Comparison of ENCODE assay signal across 25 cellular contexts in genomic region chr5:54366707-54367106, GRCh38. TPM values are rescaled to one million over a fixed set of nuclear protein-coding genes. Genes with fewer than 3 reads are reported as not detected.
A peak's percentile ranks its signal among the peaks of the same experiment; 100 is the strongest.
DNase-seq lines count a peak whose midpoint lies in the region; ATAC-seq, FAIRE-seq and TF ChIP-seq lines count a peak whose summit lies in the region.
"Had no signal": no experiment of that assay in that cellular context is flagged by ENCODE, and none has a peak within 500 bp of the region (broad histone marks: within the 10 kb centered on the region; RNA-seq: fewer than 3 reads in every experiment).

No MANE protein-coding gene starts in this region.

- no peak for FAIRE-seq in K562 (lab: Jason Lieb, UNC)
- FAIRE-seq: A204.1, GM12878, GM12892, GM18507 had no signal

- BruUV-seq in K562 (replicated peaks; lab: Mats Ljungman, UMichigan): no TSS peak

- peaks cover under 1% of the 10 kb centered on the region; the same call in 1 of the 2 replicates for H3K9me3 ChIP-seq in K562 (replicated peaks; ENCODE audit: control insufficient read depth, insufficient read depth, low read depth, low read length)
- H3K9me3 ChIP-seq: BE2C had no signal

- peaks cover 21% of the 10 kb centered on the region; the same call in 2 of the 3 replicates for H3K36me3 ChIP-seq in K562 (ENCODE audit: control insufficient read depth, insufficient read depth, low read length)
- H3K36me3 ChIP-seq: BE2C, BLaER1 had no signal

- no peak overlapping the region for H2AFZ ChIP-seq in K562 (ENCODE audit: low read depth, low read length)

- TF ChIP-seq EP300 in K562 (IDR thresholded peaks at IDR 0.05; ENCODE audit: low read length): no peak

- ATAC-seq in K562 (no peak), left colon (peak; percentile 85)
- ATAC-seq: GM12878 had no signal

- H3K27me3 ChIP-seq in K562 (ENCODE audit: control insufficient read depth in 2 of 2, insufficient read depth in 2 of 2, low read length in 2 of 2): no peaks in the 10 kb centered on the region
- H3K27me3 ChIP-seq: BE2C, BLaER1 had no signal

- no peak for TF ChIP-seq POLR2A in K562 (conservative IDR thresholded peaks at IDR 0.05)

- no peak overlapping the region for H3K4me2 ChIP-seq in K562 (ENCODE audit: insufficient read depth, low read length)
- H3K4me2 ChIP-seq: BLaER1 had no signal

- TF ChIP-seq RAD21 in K562 (CRISPR knock-in tag; conservative IDR thresholded peaks at IDR 0.05 in 1 of 2, IDR thresholded peaks at IDR 0.05 in 1 of 2): no peak

- H3K4me1 ChIP-seq in K562 (replicated peaks in 1 of 2; ENCODE audit: control insufficient read depth in 2 of 2, insufficient read depth in 2 of 2, low read length in 2 of 2): no peaks in the 10 kb centered on the region
- H3K4me1 ChIP-seq: BE2C, BLaER1 had no signal

- H3K79me2 ChIP-seq in K562 (ENCODE audit: control insufficient read depth, insufficient read depth, low read length): peaks cover 37% of the 10 kb centered on the region

- TF ChIP-seq CTCF in K562 (IDR thresholded peaks at IDR 0.05 in 2 of 3, conservative IDR thresholded peaks at IDR 0.05 in 1 of 3; ENCODE audit: insufficient read depth in 2 of 3, low read depth in 1 of 3, low read length in 3 of 3): no peak

- no peak overlapping the region for H3K9ac ChIP-seq in K562 (ENCODE audit: insufficient read depth in 1 of 2, low read depth in 2 of 2, low read length in 2 of 2)
- H3K9ac ChIP-seq: BLaER1 had no signal

- intact Hi-C loops in K562 (cut with micrococcal nuclease) (no loop called here), left colon (cut with DNase I, micrococcal nuclease) (no loop called here)

- no peaks in the 10 kb centered on the region for H4K20me1 ChIP-seq in K562 (replicated peaks; ENCODE audit: control insufficient read depth, insufficient read depth, low read length)
- H4K20me1 ChIP-seq: BLaER1 had no signal

- no peak overlapping the region for H3K4me3 ChIP-seq in K562
- H3K4me3 ChIP-seq: BLaER1, GM12878 had no signal

- POLR2A ChIA-PET in K562 (lab: Yijun Ruan, JAX): no interaction called here

- CTCF ChIA-PET in K562 (lab: Yijun Ruan, JAX; ENCODE audit: low intra/inter-chr PET ratio): no interaction called here

- H3K9me1 ChIP-seq in K562 (ENCODE audit: control insufficient read depth, insufficient read depth, low read length): no peaks in the 10 kb centered on the region

- H3K27ac ChIP-seq in K562 (ENCODE audit: extremely low read depth, low read depth, low read length): no peak overlapping the region
- H3K27ac ChIP-seq: BLaER1 had no signal

- DNase-seq in K562 (ENCODE audit: extremely low read depth in 1 of 4, low spot score in 3 of 4) (no peak), left colon (no peak), NCI-H2171 treated with DMSO at 0.1 percent for 48 hours (lab: John Stamatoyannopoulos, UW) (no peak), KG1 (lab: John Stamatoyannopoulos, UW) (no peak), NCI-H1105 treated with DMSO at 0.1 percent for 48 hours (lab: John Stamatoyannopoulos, UW) (no peak)
- DNase-seq: 8988T; ACHN; BE2C; C1 segment of cervical spinal cord; CD4-positive, alpha-beta memory T cell; CD4-positive, CD25-positive, alpha-beta regulatory T cell; CD8-positive, alpha-beta memory T cell; COR-L47; DMS 273 treated with DMSO at 0.1 percent for 48 hours; DMS153; DMS53; DMS79; DND-41; EL; GDM1 had no signal

- in situ Hi-C loops in K562 (cut with MboI): no loop called here

TF ChIP-seq in K562, 482 proteins besides CTCF, POLR2A, EP300 and RAD21:
- no peak for TF ChIP-seq ZNF695 (CRISPR knock-in tag; IDR thresholded peaks at IDR 0.05)
- no peak for TF ChIP-seq BACH1 (tag; IDR thresholded peaks at IDR 0.05)
- 0 out of 2 replicates have a peak, but pooled peaks have one; percentile 7 for TF ChIP-seq SUPT5H (IDR thresholded peaks at IDR 0.05)

RNA-seq across cellular contexts. Expression of gene ARL15, which starts 56.3 kb away (rescaled TPM):
- 218 and 235 TPM in 2 replicates for total RNA-seq in K562 (2011; cell fraction: chromatin; rRNA removed; ENCODE audit: low replicate concordance)
- total RNA-seq in K562 (2011; cell fraction: nucleolus; rRNA removed): 124 and 166 TPM in 2 replicates
- total RNA-seq in K562 (2011; cell fraction: nucleoplasm; rRNA removed): 179 and 212 TPM in 2 replicates
- 45.9 and 46.7 TPM in 2 replicates for total RNA-seq in K562 (2014; rRNA removed)
- 64.0 and 71.2 TPM in 2 replicates for total RNA-seq in K562 (2014; rRNA removed; fragmentation: Illumina TruSeq; extraction: Trizol)
- 40.0 and 46.1 TPM in 2 replicates for total RNA-seq in K562 (2015; rRNA removed; fragmentation: Illumina TruSeq; extraction: Trizol)
- total RNA-seq in K562 (2021): 54.1 and 58.7 TPM in 2 replicates
- 59.5 and 60.1 TPM in 2 replicates for polyA plus RNA-seq in K562 (2011; rRNA removed)
- 24.8 and 46.7 TPM in 2 replicates for polyA plus RNA-seq in K562 (2011; cell fraction: cytosol; rRNA removed)
- polyA plus RNA-seq in K562 (2011; cell fraction: nucleus; rRNA removed): 29.3 and 46.0 TPM in 2 replicates
- 45.4 and 47.0 TPM in 2 replicates for polyA plus RNA-seq in K562 (2012)
- 71.8 and 80.4 TPM in 2 replicates for polyA plus RNA-seq in K562 (2014; fragmentation: Illumina TruSeq; extraction: Trizol)
- polyA plus RNA-seq in K562 (2014; fragmentation: Nextera tagmentation; extraction: Ambion mirVana): 10 to 100 TPM; 18.5 to 22.4 TPM
- 57.0 and 60.0 TPM in 2 replicates for polyA plus RNA-seq in K562 (2014; rRNA removed)
- 135 and 180 TPM in 2 replicates for polyA minus RNA-seq in K562 (2011; rRNA and poly(A)+ RNA removed)
- 39.2 and 48.3 TPM in 2 replicates for polyA minus RNA-seq in K562 (2011; cell fraction: cytosol; rRNA and poly(A)+ RNA removed)
- 201 and 315 TPM in 2 replicates for polyA minus RNA-seq in K562 (2011; cell fraction: nucleus; rRNA and poly(A)+ RNA removed)
- 10 to 100 TPM; 25.2 to 27.2 TPM for total RNA-seq in left colon
